10 cellular contexts compared by ENCODE assay signal in the genomic region with DNA sequence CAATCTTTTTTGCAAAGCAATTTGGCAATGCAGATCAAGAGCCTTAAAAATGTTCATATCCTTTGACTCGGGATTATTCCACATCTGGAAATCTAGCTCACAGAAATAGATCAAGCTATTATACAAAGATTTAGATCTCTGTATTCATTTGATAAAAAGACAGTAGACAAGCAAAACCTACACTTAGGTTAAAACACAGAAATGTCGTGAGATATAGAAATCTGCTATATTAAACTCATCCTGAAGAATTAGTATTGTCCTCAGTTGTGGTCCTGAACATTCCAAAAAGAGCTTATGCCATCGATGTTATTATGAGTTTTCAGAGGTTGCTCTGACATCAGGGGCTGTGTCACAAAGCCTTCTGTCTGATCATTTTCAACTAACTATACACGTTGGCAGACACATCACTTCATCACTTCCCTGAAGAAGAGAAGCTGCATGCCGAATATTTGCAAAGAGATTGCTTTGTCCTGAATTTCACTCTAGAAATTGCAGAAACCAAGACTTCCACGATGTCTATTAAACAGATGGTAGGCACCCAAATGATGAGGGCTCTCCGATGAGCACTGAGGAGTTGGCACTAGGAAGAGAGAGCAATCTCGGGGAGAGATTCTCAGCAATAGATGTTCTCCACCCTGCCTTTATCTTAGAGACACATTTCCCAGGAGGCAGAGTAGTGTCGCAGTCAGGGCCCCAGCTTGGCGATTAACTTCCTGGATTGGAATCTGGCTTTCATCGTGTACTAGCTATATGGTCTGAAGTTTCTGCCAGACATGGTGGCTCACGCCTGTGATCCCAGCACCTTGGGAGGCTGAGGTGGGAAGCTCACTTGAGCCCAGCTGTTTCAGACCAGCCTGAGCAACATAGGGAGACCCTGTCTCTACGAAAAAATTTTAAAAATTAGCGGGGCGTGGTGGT. TPM values are rescaled to one million over a fixed set of nuclear protein-coding genes. Genes with fewer than 3 reads are reported as not detected.
A peak's percentile ranks its signal among the peaks of the same experiment; 100 is the strongest.
DNase-seq lines count a peak whose midpoint lies in the region; ATAC-seq and TF ChIP-seq lines count a peak whose summit lies in the region.
"Had no signal": no experiment of that assay in that cellular context is flagged by ENCODE, and none has a peak within 500 bp of the region (broad histone marks: within the 10 kb centered on the region; RNA-seq: fewer than 3 reads in every experiment).

No MANE protein-coding gene starts in this region.

- no peak for TF ChIP-seq CTCF in heart left ventricle (IDR thresholded peaks at IDR 0.05)
- no peak for TF ChIP-seq CTCF in activated B cell treated with CpG ODN at 0.5 μM for 24 hours (IDR thresholded peaks at IDR 0.05)
- no peak for TF ChIP-seq CTCF in ascending aorta (IDR thresholded peaks at IDR 0.05)

- WGBS in heart left ventricle, 4 donors, result 61 to 64% (median 63%) methylated on average over 15 of the region's 15 CpGs

- H3K36me3 ChIP-seq in heart left ventricle (no peaks in the 10 kb centered on the region), ascending aorta (no peaks in the 10 kb centered on the region)

- H3K9me3 Mint-ChIP-seq in activated B cell treated with CpG ODN at 0.5 μM for 24 hours, result no peaks in the 10 kb centered on the region

- H3K4me1 ChIP-seq in heart left ventricle (peaks cover 0 to 38% (median 24%) of the 10 kb centered on the region in 12 donors), ascending aorta (peaks cover 6 to 23% of the 10 kb centered on the region in 2 donors)

- H3K9me3 ChIP-seq in heart left ventricle, result no peaks in the 10 kb centered on the region
- no peaks in the 10 kb centered on the region for H3K9me3 ChIP-seq in ascending aorta

- H3K27me3 ChIP-seq in heart left ventricle, result no peaks in the 10 kb centered on the region
- no peaks in the 10 kb centered on the region for H3K27me3 ChIP-seq in ascending aorta

- no peaks in the 10 kb centered on the region for H3K27me3 Mint-ChIP-seq in activated B cell treated with CpG ODN at 0.5 μM for 24 hours

- CTCF ChIA-PET in activated B cell treated with CpG ODN at 0.5 μM for 24 hours (lab: Charles Lee), result interaction anchor here (1.2 to 1.3 kb wide), 2 partner anchors 8 to 97 kb away, joined by 3 to 8 read pairs; partner anchors contain the start of gene STK10

- peaks cover 1% of the 10 kb centered on the region for H3K36me3 Mint-ChIP-seq in activated B cell treated with CpG ODN at 0.5 μM for 24 hours (ENCODE audit: low read depth)

- intact Hi-C loops in heart left ventricle (cut with DNase I) (loop anchor here in 3 of 10 donors (10.0 kb wide), 3 partner anchors 101 to 371 kb away; partner anchors contain the start of genes SH3PXD2B (in 1 of the 3) and STK10 (in 1 of the 3)), Right ventricle myocardium superior (cut with DNase I) (no loop called here), activated B cell treated with CpG ODN at 0.5 μM for 24 hours (cut with micrococcal nuclease) (no loop called here), ascending aorta (cut with DNase I) (loop anchor here (2.0 to 10.0 kb wide), 5 partner anchors 179 to 1329 kb away; partner anchors contain the start of genes BNIP1, BOD1 and FBXW11)

- no peak overlapping the region for H3K27ac Mint-ChIP-seq in activated B cell treated with CpG ODN at 0.5 μM for 24 hours

- H3K4me1 Mint-ChIP-seq in activated B cell treated with CpG ODN at 0.5 μM for 24 hours, result peaks cover 23% of the 10 kb centered on the region

- peak overlapping the region; percentile 90 for H3K4me3 Mint-ChIP-seq in activated B cell treated with CpG ODN at 0.5 μM for 24 hours

- H3K27ac ChIP-seq in heart left ventricle, result peak overlapping the region in 2 of 12 donors; percentile 36 to 95
- H3K27ac ChIP-seq in ascending aorta, result peak overlapping the region in 1 of 2 donors; percentile 97

- no peak for TF ChIP-seq POLR2A in heart left ventricle (IDR thresholded peaks at IDR 0.05)

- no peak for DNase-seq in heart left ventricle
- no peak for DNase-seq in Right ventricle myocardium superior
- no peak for DNase-seq in activated B cell treated with CpG ODN at 0.5 μM for 24 hours
- DNase-seq in inferior parietal cortex (ENCODE audit: extremely low spot score), result peak; percentile 18
- DNase-seq in superior temporal gyrus (ENCODE audit: extremely low spot score), result peak; percentile 55
- no peak for DNase-seq in ascending aorta (ENCODE audit: low spot score in 2 of 2)
- no peak for DNase-seq in KG1 (lab: John Stamatoyannopoulos, UW)
- no peak for DNase-seq in stimulated activated CD4-positive, alpha-beta T cell treated with anti-CD3 and anti-CD28 coated beads, Interleukin-15, amount 100 ng/mL, for 24 hours
- DNase-seq: effector CD4-positive, alpha-beta T cell; NCI-H526 treated with DMSO at 0.1 percent for 48 hours had no signal

- peak overlapping the region in 8 of 12 donors; percentile 58 to 98 (median 88) for H3K4me3 ChIP-seq in heart left ventricle
- peak overlapping the region in 1 of 2 donors; percentile 98 for H3K4me3 ChIP-seq in ascending aorta

- POLR2A ChIA-PET in activated B cell treated with CpG ODN at 0.5 μM for 24 hours (lab: Charles Lee), result interaction anchor here (0.6 to 1.3 kb wide), 6 partner anchors 97 to 492 kb away, joined by 3 to 11 read pairs (median 4); partner anchors contain the start of gene STK10

- ATAC-seq in heart left ventricle (no peak), Right ventricle myocardium superior (ENCODE audit: poor library complexity) (no peak), activated B cell treated with CpG ODN at 0.5 μM for 24 hours (ENCODE audit: low read depth) (no peak)

RNA-seq across cellular contexts. Expression of gene UBTD2, which starts 1.9 kb away (rescaled TPM):
- total RNA-seq in heart left ventricle, result 10 to 100 TPM in 3 of 9 donors, 1 to 10 TPM in 6; 9.1 to 13.3 (median 9.7) TPM
- 10 to 100 TPM in 1 of 2 donors, 1 to 10 TPM in 1; 5.0 to 11.6 TPM for polyA plus RNA-seq in heart left ventricle
- total RNA-seq in Right ventricle myocardium superior, result 8.6 TPM
- total RNA-seq in activated B cell treated with CpG ODN at 0.5 μM for 24 hours, result 8.5 and 9.0 TPM in 2 replicates
- total RNA-seq in ascending aorta, result 6.8 TPM

Comparison
In these comparisons a context has a peak if more than half of its experiments do, and no peak if none do; other contexts are left out.
1. DNase-seq: peak in inferior parietal cortex (single experiment) and superior temporal gyrus (single experiment); none in heart left ventricle (0 of 5), Right ventricle myocardium superior (single experiment), activated B cell treated with CpG ODN at 0.5 μM for 24 hours (single experiment), ascending aorta (0 of 2), KG1 (single experiment) and stimulated activated CD4-positive, alpha-beta T cell treated with anti-CD3 and anti-CD28 coated beads, Interleukin-15, amount 100 ng/mL, for 24 hours (single experiment).